In genomic region chr14:67695394-67695949, GRCh38 we compare ENCODE assay signal across 1 cellular context.
TF ChIP-seq lines count a peak whose summit lies in the region.

Gene RDH11, minus strand, starts transcription at chr14:67695764. Its CDS starts 61 bp downstream, at chr14:67695703.

TF ChIP-seq in HepG2, 621 proteins besides CTCF, POLR2A, EP300 and RAD21 (continued from another document and continues in another):
- TF ChIP-seq MAX (IDR thresholded peaks at IDR 0.05) (peak; percentile 63), ZNF232 (CRISPR knock-in tag; IDR thresholded peaks at IDR 0.05; ENCODE audit: borderline replicate concordance) (no peak), KLF9 (CRISPR knock-in tag; IDR thresholded peaks at IDR 0.05; ENCODE audit: low read depth) (no peak), NR0B2 (CRISPR knock-in tag; IDR thresholded peaks at IDR 0.05) (no peak), HOXA5 (CRISPR knock-in tag; IDR thresholded peaks at IDR 0.05) (no peak), MAFF (IDR thresholded peaks at IDR 0.05; ENCODE audit: low read depth, low read length) (no peak), PRDM15 (CRISPR knock-in tag; IDR thresholded peaks at IDR 0.05) (no peak), POGK (CRISPR knock-in tag; conservative IDR thresholded peaks at IDR 0.05) (0 out of 2 replicates have a peak, but pooled peaks have one; percentile 42), CHD4 (IDR thresholded peaks at IDR 0.05; ENCODE audit: borderline replicate concordance, low read length) (no peak), HNRNPUL1 (IDR thresholded peaks at IDR 0.05; ENCODE audit: low read depth, low read length) (no peak), SMAD9 (CRISPR knock-in tag; IDR thresholded peaks at IDR 0.05) (no peak), ZNF468 (CRISPR knock-in tag; IDR thresholded peaks at IDR 0.05) (no peak), DR1 (CRISPR knock-in tag; IDR thresholded peaks at IDR 0.05) (no peak), PAXIP1 (CRISPR knock-in tag; conservative IDR thresholded peaks at IDR 0.05) (no peak; the same call in 1 of the 2 replicates), CBX5 (CRISPR knock-in tag; IDR thresholded peaks at IDR 0.05; ENCODE audit: borderline replicate concordance) (no peak), ZNF343 (CRISPR knock-in tag; IDR thresholded peaks at IDR 0.05) (0 out of 2 replicates have a peak, but pooled peaks have one; percentile 40), FUBP1 (CRISPR knock-in tag; IDR thresholded peaks at IDR 0.05; ENCODE audit: borderline replicate concordance) (0 out of 2 replicates have a peak, but pooled peaks have one; percentile 11), ZFX (CRISPR knock-in tag; IDR thresholded peaks at IDR 0.05; ENCODE audit: low read depth) (peak; percentile 42), FOXK1 (CRISPR knock-in tag; IDR thresholded peaks at IDR 0.05; ENCODE audit: borderline replicate concordance, low read depth) (peak; percentile 58; the same call in 1 of the 2 replicates), ZNF335 (CRISPR knock-in tag; IDR thresholded peaks at IDR 0.05) (peak; percentile 97), XBP1 (CRISPR knock-in tag; IDR thresholded peaks at IDR 0.05) (no peak), GATAD1 (CRISPR knock-in tag; IDR thresholded peaks at IDR 0.05) (peak; percentile 56), MEIS2 (CRISPR knock-in tag; IDR thresholded peaks at IDR 0.05) (peak; percentile 26; the same call in 1 of the 2 replicates), RBFOX2 (IDR thresholded peaks at IDR 0.05; ENCODE audit: low read depth, low read length) (peak; percentile 53; the same call in 1 of the 2 replicates), ZNF749 (CRISPR knock-in tag; IDR thresholded peaks at IDR 0.05; ENCODE audit: borderline replicate concordance) (no peak), TRIM24 (CRISPR knock-in tag; IDR thresholded peaks at IDR 0.05) (no peak), NPAS2 (CRISPR knock-in tag; IDR thresholded peaks at IDR 0.05; ENCODE audit: borderline replicate concordance) (no peak), ZNF883 (CRISPR knock-in tag; IDR thresholded peaks at IDR 0.05; ENCODE audit: not compliant biosample characterization) (no peak), PCBP1 (IDR thresholded peaks at IDR 0.05; ENCODE audit: borderline replicate concordance, low read depth, low read length) (no peak), ZNF383 (CRISPR knock-in tag; IDR thresholded peaks at IDR 0.05; ENCODE audit: borderline replicate concordance) (no peak), IRF2 (CRISPR knock-in tag; IDR thresholded peaks at IDR 0.05) (peak; percentile 81; the same call in 1 of the 2 replicates), SIX4 (CRISPR knock-in tag; IDR thresholded peaks at IDR 0.05) (no peak), KLF6 (CRISPR knock-in tag; IDR thresholded peaks at IDR 0.05) (no peak; the same call in 1 of the 2 replicates), PRMT3 (CRISPR knock-in tag; IDR thresholded peaks at IDR 0.05; ENCODE audit: borderline replicate concordance, low read depth) (0 out of 2 replicates have a peak, but pooled peaks have one; percentile 8), KMT2B (CRISPR knock-in tag; IDR thresholded peaks at IDR 0.05) (0 out of 2 replicates have a peak, but pooled peaks have one; percentile 26), SNAPC5 (CRISPR knock-in tag; IDR thresholded peaks at IDR 0.05; ENCODE audit: borderline replicate concordance) (peak; percentile 91; the same call in 1 of the 2 replicates), SAP130 (CRISPR knock-in tag; IDR thresholded peaks at IDR 0.05; ENCODE audit: low read depth) (peak; percentile 92), ZSCAN20 (CRISPR knock-in tag; IDR thresholded peaks at IDR 0.05; ENCODE audit: borderline replicate concordance) (no peak), RXRB (CRISPR knock-in tag; IDR thresholded peaks at IDR 0.05; ENCODE audit: borderline replicate concordance) (peak; percentile 53; the same call in 1 of the 2 replicates), HOXA7 (CRISPR knock-in tag; IDR thresholded peaks at IDR 0.05) (no peak), ZNF101 (CRISPR knock-in tag; IDR thresholded peaks at IDR 0.05; ENCODE audit: borderline replicate concordance, low read depth) (no peak), DMTF1 (CRISPR knock-in tag; IDR thresholded peaks at IDR 0.05) (no peak), ZNF205 (CRISPR knock-in tag; IDR thresholded peaks at IDR 0.05) (no peak), ZUFSP (CRISPR knock-in tag; IDR thresholded peaks at IDR 0.05; ENCODE audit: borderline replicate concordance) (no peak), ZC3H4 (CRISPR knock-in tag; IDR thresholded peaks at IDR 0.05; ENCODE audit: borderline replicate concordance) (no peak), ZNF180 (CRISPR knock-in tag; IDR thresholded peaks at IDR 0.05; ENCODE audit: borderline replicate concordance, low read depth) (no peak), PRPF4 (IDR thresholded peaks at IDR 0.05; ENCODE audit: low read depth, low read length, poor library complexity, severe bottlenecking) (no peak), ZNF839 (CRISPR knock-in tag; IDR thresholded peaks at IDR 0.05; ENCODE audit: borderline replicate concordance) (no peak), PLSCR1 (CRISPR knock-in tag; IDR thresholded peaks at IDR 0.05; ENCODE audit: borderline replicate concordance) (no peak), ZNF121 (CRISPR knock-in tag; IDR thresholded peaks at IDR 0.05) (no peak), ZNF496 (CRISPR knock-in tag; IDR thresholded peaks at IDR 0.05; ENCODE audit: insufficient replicate concordance) (no peak), ZNF709 (CRISPR knock-in tag; IDR thresholded peaks at IDR 0.05) (0 out of 2 replicates have a peak, but pooled peaks have one; percentile 9), ZNF557 (CRISPR knock-in tag; IDR thresholded peaks at IDR 0.05) (no peak), ZMYM4 (CRISPR knock-in tag; IDR thresholded peaks at IDR 0.05) (peak; percentile 38)
